ENCODE assay signal across 19 cellular contexts in genomic region chr16:57027067-57027466, GRCh38. TPM values are rescaled to one million over a fixed set of nuclear protein-coding genes. Genes with fewer than 3 reads are reported as not detected.
DNase-seq lines count a peak whose midpoint lies in the region; ATAC-seq and TF ChIP-seq lines count a peak whose summit lies in the region.
"Had no signal": no experiment of that assay in that cellular context is flagged by ENCODE, and none has a peak within 500 bp of the region (broad histone marks: within the 10 kb centered on the region; RNA-seq: fewer than 3 reads in every experiment).

No MANE protein-coding gene starts in this region.

- TF ChIP-seq CTCF in activated CD8-positive, alpha-beta T cell treated with anti-CD3 and anti-CD28 coated beads for 36 hours (IDR thresholded peaks at IDR 0.05), result no peak

- no peak overlapping the region for H3K4me3 ChIP-seq in CD4-positive, CD25-positive, alpha-beta regulatory T cell (ENCODE audit: low read depth, low read length)
- H3K4me3 ChIP-seq: left ventricle myocardium inferior, skin epidermis, tibial artery had no signal

- peaks cover 80% of the 10 kb centered on the region for H3K36me3 ChIP-seq in CD4-positive, CD25-positive, alpha-beta regulatory T cell (ENCODE audit: control insufficient read depth, insufficient read depth, low read length)

- intact Hi-C loops in activated CD8-positive, alpha-beta T cell treated with anti-CD3 and anti-CD28 coated beads for 36 hours (cut with micrococcal nuclease), result no loop called here

- H3K9me3 ChIP-seq in CD4-positive, CD25-positive, alpha-beta regulatory T cell (ENCODE audit: control insufficient read depth in 2 of 2, low read length in 2 of 2), result no peaks in the 10 kb centered on the region
- H3K9me3 ChIP-seq: left ventricle myocardium inferior, tibial artery had no signal

- peaks cover 80% of the 10 kb centered on the region for H3K4me1 Mint-ChIP-seq in activated CD4-positive, alpha-beta T cell treated with anti-CD3 and anti-CD28 coated beads, Interleukin-2, amount 10 ng/mL, durations not matched to agents 7 days and 5 days
- H3K4me1 Mint-ChIP-seq in CD4-positive, CD25-positive, alpha-beta regulatory T cell, result peaks cover 8 to 89% (median 47%) of the 10 kb centered on the region in 4 donors
- H3K4me1 Mint-ChIP-seq in activated CD8-positive, alpha-beta T cell treated with anti-CD3 and anti-CD28 coated beads for 36 hours (ENCODE audit: low read depth), result peaks cover 89% of the 10 kb centered on the region
- H3K4me1 Mint-ChIP-seq in memory B cell, result peaks cover 38% of the 10 kb centered on the region

- no peak overlapping the region for H3K4me3 Mint-ChIP-seq in activated CD4-positive, alpha-beta T cell treated with anti-CD3 and anti-CD28 coated beads, Interleukin-2, amount 10 ng/mL, durations not matched to agents 7 days and 5 days
- peak overlapping the region in 2 of 4 donors; percentile 3 for H3K4me3 Mint-ChIP-seq in CD4-positive, CD25-positive, alpha-beta regulatory T cell
- H3K4me3 Mint-ChIP-seq in activated CD8-positive, alpha-beta T cell treated with anti-CD3 and anti-CD28 coated beads for 36 hours, result no peak overlapping the region
- H3K4me3 Mint-ChIP-seq in memory B cell, result no peak overlapping the region
- H3K4me3 Mint-ChIP-seq: WTC11 had no signal

- peaks cover 57% of the 10 kb centered on the region for H3K4me1 ChIP-seq in CD4-positive, CD25-positive, alpha-beta regulatory T cell (ENCODE audit: control insufficient read depth, insufficient read depth, low read length, poor library complexity, severe bottlenecking)
- H3K4me1 ChIP-seq: left ventricle myocardium inferior had no signal

- no peak overlapping the region for H3K27ac ChIP-seq in CD4-positive, CD25-positive, alpha-beta regulatory T cell (ENCODE audit: insufficient read depth, low read length, poor library complexity, severe bottlenecking)
- H3K27ac ChIP-seq: brain microvascular endothelial cell, left ventricle myocardium inferior, tibial artery had no signal

- no peak for ATAC-seq in CD4-positive, CD25-positive, alpha-beta regulatory T cell (ENCODE audit: low read depth in 2 of 2)
- no peak for ATAC-seq in activated CD8-positive, alpha-beta T cell treated with anti-CD3 and anti-CD28 coated beads for 36 hours
- no peak for ATAC-seq in memory B cell (ENCODE audit: low read depth)
- ATAC-seq: Panc1 had no signal

- in situ Hi-C loops in G401 (cut with HindIII; ENCODE audit: low sequenced_read_pairs), result no loop called here

- POLR2A ChIA-PET in activated CD4-positive, alpha-beta T cell treated with anti-CD3 and anti-CD28 coated beads, Interleukin-2, amount 10 ng/mL, durations not matched to agents 7 days and 5 days (lab: Charles Lee), result no interaction called here
- POLR2A ChIA-PET in activated CD8-positive, alpha-beta T cell treated with anti-CD3 and anti-CD28 coated beads for 36 hours (lab: Charles Lee), result interaction anchor here (0.6 to 12.3 kb wide), 9 partner anchors 10 to 344 kb away, joined by 3 to 213 read pairs (median 6); partner anchors contain the start of gene NLRC5

- no peaks in the 10 kb centered on the region for H3K27me3 ChIP-seq in CD4-positive, CD25-positive, alpha-beta regulatory T cell (ENCODE audit: control insufficient read depth, insufficient read depth, low read length)
- H3K27me3 ChIP-seq: brain microvascular endothelial cell, tibial artery had no signal

- H3K9me3 Mint-ChIP-seq in activated CD4-positive, alpha-beta T cell treated with anti-CD3 and anti-CD28 coated beads, Interleukin-2, amount 10 ng/mL, durations not matched to agents 7 days and 5 days, result no peaks in the 10 kb centered on the region
- no peaks in the 10 kb centered on the region for H3K9me3 Mint-ChIP-seq in CD4-positive, CD25-positive, alpha-beta regulatory T cell
- H3K9me3 Mint-ChIP-seq in activated CD8-positive, alpha-beta T cell treated with anti-CD3 and anti-CD28 coated beads for 36 hours, result no peaks in the 10 kb centered on the region
- H3K9me3 Mint-ChIP-seq in memory B cell, result peaks cover 4% of the 10 kb centered on the region
- H3K9me3 Mint-ChIP-seq: WTC11 had no signal

- CTCF ChIA-PET in activated CD4-positive, alpha-beta T cell treated with anti-CD3 and anti-CD28 coated beads, Interleukin-2, amount 10 ng/mL, durations not matched to agents 7 days and 5 days (lab: Charles Lee), result interaction anchor here (1.0 to 1.6 kb wide), 3 partner anchors 10 to 43 kb away, joined by 3 to 4 read pairs (median 3); no protein-coding TSS in a partner anchor
- CTCF ChIA-PET in activated CD8-positive, alpha-beta T cell treated with anti-CD3 and anti-CD28 coated beads for 36 hours (lab: Charles Lee), result interaction anchor here (0.9 to 2.0 kb wide), 6 partner anchors 11 to 142 kb away, joined by 3 to 6 read pairs (median 4); no protein-coding TSS in a partner anchor

- H3K27me3 Mint-ChIP-seq in activated CD4-positive, alpha-beta T cell treated with anti-CD3 and anti-CD28 coated beads, Interleukin-2, amount 10 ng/mL, durations not matched to agents 7 days and 5 days, result no peaks in the 10 kb centered on the region
- H3K27me3 Mint-ChIP-seq in CD4-positive, CD25-positive, alpha-beta regulatory T cell, result no peaks in the 10 kb centered on the region
- no peaks in the 10 kb centered on the region for H3K27me3 Mint-ChIP-seq in activated CD8-positive, alpha-beta T cell treated with anti-CD3 and anti-CD28 coated beads for 36 hours
- no peaks in the 10 kb centered on the region for H3K27me3 Mint-ChIP-seq in memory B cell
- H3K27me3 Mint-ChIP-seq: naive B cell had no signal

- no peak for DNase-seq in activated CD4-positive, alpha-beta T cell treated with anti-CD3 and anti-CD28 coated beads, Interleukin-2, amount 10 ng/mL, durations not matched to agents 7 days and 5 days
- DNase-seq in activated CD4-positive, alpha-beta T cell treated with anti-CD3 and anti-CD28 coated beads for 4 hours, result no peak
- no peak for DNase-seq in CD4-positive, CD25-positive, alpha-beta regulatory T cell
- no peak for DNase-seq in activated CD8-positive, alpha-beta T cell treated with anti-CD3 and anti-CD28 coated beads for 36 hours
- DNase-seq in memory B cell (ENCODE audit: low spot score in 2 of 2) (no peak), middle frontal gyrus (ENCODE audit: extremely low spot score, low spot score) (no peak), activated gamma-delta T cell (lab: John Stamatoyannopoulos, UW) (no peak), G401 (ENCODE audit: low spot score) (no peak)
- DNase-seq: brain microvascular endothelial cell, DMS153, left ventricle myocardium inferior, naive B cell, NCI-H2029, NCI-H69, SHP77, tibial artery had no signal

- peaks cover 95% of the 10 kb centered on the region for H3K36me3 Mint-ChIP-seq in activated CD4-positive, alpha-beta T cell treated with anti-CD3 and anti-CD28 coated beads, Interleukin-2, amount 10 ng/mL, durations not matched to agents 7 days and 5 days (ENCODE audit: low read depth)
- peaks cover 52% of the 10 kb centered on the region for H3K36me3 Mint-ChIP-seq in CD4-positive, CD25-positive, alpha-beta regulatory T cell
- H3K36me3 Mint-ChIP-seq in activated CD8-positive, alpha-beta T cell treated with anti-CD3 and anti-CD28 coated beads for 36 hours (ENCODE audit: low read depth), result peaks cover 89% of the 10 kb centered on the region
- H3K36me3 Mint-ChIP-seq in memory B cell, result peaks cover 42% of the 10 kb centered on the region
- H3K36me3 Mint-ChIP-seq: WTC11 had no signal

- peak overlapping the region; percentile 61 for H3K27ac Mint-ChIP-seq in activated CD4-positive, alpha-beta T cell treated with anti-CD3 and anti-CD28 coated beads, Interleukin-2, amount 10 ng/mL, durations not matched to agents 7 days and 5 days
- H3K27ac Mint-ChIP-seq in CD4-positive, CD25-positive, alpha-beta regulatory T cell, result peak overlapping the region; percentile 72 to 90 (median 89)
- peak overlapping the region; percentile 70 for H3K27ac Mint-ChIP-seq in activated CD8-positive, alpha-beta T cell treated with anti-CD3 and anti-CD28 coated beads for 36 hours
- peak overlapping the region; percentile 67 for H3K27ac Mint-ChIP-seq in memory B cell
- H3K27ac Mint-ChIP-seq: WTC11 had no signal

RNA-seq across cellular contexts. Expression of gene NLRC5, which starts 37.7 kb away (rescaled TPM):
- 100 to 1,000 TPM; 428 to 468 TPM for total RNA-seq in activated CD4-positive, alpha-beta T cell treated with anti-CD3 and anti-CD28 coated beads, Interleukin-2, amount 10 ng/mL, durations not matched to agents 7 days and 5 days
- total RNA-seq in CD4-positive, CD25-positive, alpha-beta regulatory T cell, result 842 TPM
- polyA plus RNA-seq in CD4-positive, CD25-positive, alpha-beta regulatory T cell, result 100 to 1,000 TPM in 1 of 4 donors, 10 to 100 TPM in 3; 75.3 to 112 (median 97.2) TPM
- total RNA-seq in activated CD8-positive, alpha-beta T cell treated with anti-CD3 and anti-CD28 coated beads for 36 hours, result 100 to 1,000 TPM; 135 to 153 TPM
- 0.07 TPM in 1 of 2 replicates, not detected in the other for total RNA-seq in G401 (2014; rRNA removed; shearing (Covaris generic))

Comparison
In these comparisons a context has a peak if more than half of its experiments do, and no peak if none do; other contexts are left out.
1. RNA of gene NLRC5, which starts 37.7 kb away (total RNA-seq): 842 TPM in CD4-positive, CD25-positive, alpha-beta regulatory T cell (single experiment), 428 to 468 TPM in activated CD4-positive, alpha-beta T cell treated with anti-CD3 and anti-CD28 coated beads, Interleukin-2, amount 10 ng/mL, durations not matched to agents 7 days and 5 days and 135 to 153 TPM in activated CD8-positive, alpha-beta T cell treated with anti-CD3 and anti-CD28 coated beads for 36 hours; 0.07 TPM in G401; every median in the first group is over 100 times any median in the second.
2. Peak in every context shown above with its lines, with median percentiles within 50 percentile points of each other: H3K27ac Mint-ChIP-seq.